In genomic region chr6:17292600-17293133, GRCh38 we compare ENCODE assay signal across 27 cellular contexts. TPM values are rescaled to one million over a fixed set of nuclear protein-coding genes. Genes with fewer than 3 reads are reported as not detected.
"Had no signal": no experiment of that assay in that cellular context is flagged by ENCODE, and none has a peak within 500 bp of the region (broad histone marks: within the 10 kb centered on the region; RNA-seq: fewer than 3 reads in every experiment).

No MANE protein-coding gene starts in this region.

- ATAC-seq: gastroesophageal sphincter; left lung; mucosa of descending colon; stimulated activated naive CD8-positive, alpha-beta T cell treated with anti-CD3 and anti-CD28 coated beads, Interleukin-15, Interleukin-2, amounts not matched to agents 100 U/mL and 50 U/mL, for 24 hours; T-helper 17 cell had no signal

- DNase-seq: activated CD4-positive, alpha-beta memory T cell treated with anti-CD3 and anti-CD28 coated beads for 36 hours; activated CD4-positive, alpha-beta T cell treated with anti-CD3 and anti-CD28 coated beads, Interleukin-2, amount 10 ng/mL, durations not matched to agents 24 days and 14 days; activated CD4-positive, CD25-positive, alpha-beta regulatory T cell treated with anti-CD3 and anti-CD28 coated beads, Interleukin-2, amount 50 U/mL, for 72 hours; activated CD8-positive, alpha-beta memory T cell treated with anti-CD3 and anti-CD28 coated beads, Interleukin-2, amount 50 U/mL, for 4 hours; activated gamma-delta T cell; activated naive CD4-positive, alpha-beta T cell treated with anti-CD3 and anti-CD28 coated beads, Interleukin-2, amount 10 ng/mL, durations not matched to agents 7 days and 5 days; activated naive CD8-positive, alpha-beta T cell treated with anti-CD3 and anti-CD28 coated beads, Interleukin-2, amount 10 ng/mL, durations not matched to agents 7 days and 5 days; activated T-cell treated with anti-CD3 and anti-CD28 coated beads, Interleukin-2, amount 50 U/mL, for 1 hour; brain microvascular endothelial cell; central memory CD4-positive, alpha-beta T cell; esophagus squamous epithelium; kidney glomerular epithelial cell; left lung; mucosa of descending colon; stimulated activated CD4-positive, alpha-beta T cell treated with anti-CD3 and anti-CD28 coated beads, Interleukin-2, amount 100 ng/mL, for 48 hours; stimulated activated naive CD8-positive, alpha-beta T cell treated with anti-CD3 and anti-CD28 coated beads, Interleukin-15, Interleukin-2, amounts not matched to agents 100 U/mL and 50 U/mL, for 24 hours; T-helper 17 cell; T1000; testis; transverse colon; WERI-Rb-1 had no signal

- H3K27me3 Mint-ChIP-seq: activated naive CD4-positive, alpha-beta T cell treated with anti-CD3 and anti-CD28 coated beads, Interleukin-2, amount 10 ng/mL, durations not matched to agents 7 days and 5 days had no signal

- H3K36me3 ChIP-seq: brain microvascular endothelial cell, esophagus squamous epithelium, left lung, neutrophil, transverse colon, WERI-Rb-1 had no signal

- H3K27ac ChIP-seq: brain microvascular endothelial cell, esophagus squamous epithelium, left lung, neutrophil, testis, transverse colon, WERI-Rb-1 had no signal

- FAIRE-seq: astrocyte had no signal

- H3K27ac Mint-ChIP-seq: activated CD4-positive, alpha-beta memory T cell treated with anti-CD3 and anti-CD28 coated beads for 36 hours; activated CD4-positive, alpha-beta T cell treated with anti-CD3 and anti-CD28 coated beads, Interleukin-2, amount 10 ng/mL, durations not matched to agents 24 days and 14 days; activated naive CD4-positive, alpha-beta T cell treated with anti-CD3 and anti-CD28 coated beads, Interleukin-2, amount 10 ng/mL, durations not matched to agents 7 days and 5 days; activated naive CD8-positive, alpha-beta T cell treated with anti-CD3 and anti-CD28 coated beads, Interleukin-2, amount 10 ng/mL, durations not matched to agents 7 days and 5 days; activated T-helper 1 cell treated with anti-CD3 and anti-CD28 coated beads, Interleukin-12 subunit alpha, Interleukin-12 subunit beta, Interleukin-2, Interleukin-4 antibody, amounts not matched to agents 30 ng/mL and 10 ng/mL and 1 ng/mL, durations not matched to agents 14 hours and 24 hours and 36 hours; T-helper 17 cell had no signal

- H3K4me1 Mint-ChIP-seq: activated CD4-positive, alpha-beta T cell treated with anti-CD3 and anti-CD28 coated beads, Interleukin-2, amount 10 ng/mL, durations not matched to agents 24 days and 14 days; activated naive CD4-positive, alpha-beta T cell treated with anti-CD3 and anti-CD28 coated beads, Interleukin-2, amount 10 ng/mL, durations not matched to agents 7 days and 5 days; activated naive CD8-positive, alpha-beta T cell treated with anti-CD3 and anti-CD28 coated beads, Interleukin-2, amount 10 ng/mL, durations not matched to agents 7 days and 5 days; T-helper 17 cell had no signal

- H3K9me3 ChIP-seq: esophagus squamous epithelium, gastroesophageal sphincter, left lung, mucosa of descending colon, neutrophil, testis, transverse colon had no signal

- H3K4me3 ChIP-seq: esophagus squamous epithelium, gastroesophageal sphincter, left lung, mucosa of descending colon, testis, transverse colon had no signal

- H3K9me3 Mint-ChIP-seq: activated CD4-positive, alpha-beta memory T cell treated with anti-CD3 and anti-CD28 coated beads for 36 hours; activated CD4-positive, alpha-beta T cell treated with anti-CD3 and anti-CD28 coated beads, Interleukin-2, amount 10 ng/mL, durations not matched to agents 24 days and 14 days; activated naive CD4-positive, alpha-beta T cell treated with anti-CD3 and anti-CD28 coated beads, Interleukin-2, amount 10 ng/mL, durations not matched to agents 7 days and 5 days; activated naive CD8-positive, alpha-beta T cell treated with anti-CD3 and anti-CD28 coated beads, Interleukin-2, amount 10 ng/mL, durations not matched to agents 7 days and 5 days; activated T-helper 1 cell treated with anti-CD3 and anti-CD28 coated beads, Interleukin-12 subunit alpha, Interleukin-12 subunit beta, Interleukin-2, Interleukin-4 antibody, amounts not matched to agents 30 ng/mL and 10 ng/mL and 1 ng/mL, durations not matched to agents 14 hours and 24 hours and 36 hours; nephron had no signal

- H3K36me3 Mint-ChIP-seq: activated CD4-positive, alpha-beta memory T cell treated with anti-CD3 and anti-CD28 coated beads for 36 hours; activated naive CD4-positive, alpha-beta T cell treated with anti-CD3 and anti-CD28 coated beads, Interleukin-2, amount 10 ng/mL, durations not matched to agents 7 days and 5 days; activated naive CD8-positive, alpha-beta T cell treated with anti-CD3 and anti-CD28 coated beads, Interleukin-2, amount 10 ng/mL, durations not matched to agents 7 days and 5 days had no signal

- H3K4me3 Mint-ChIP-seq: activated CD4-positive, alpha-beta memory T cell treated with anti-CD3 and anti-CD28 coated beads for 36 hours; activated CD4-positive, alpha-beta T cell treated with anti-CD3 and anti-CD28 coated beads, Interleukin-2, amount 10 ng/mL, durations not matched to agents 24 days and 14 days; activated naive CD4-positive, alpha-beta T cell treated with anti-CD3 and anti-CD28 coated beads, Interleukin-2, amount 10 ng/mL, durations not matched to agents 7 days and 5 days; activated naive CD8-positive, alpha-beta T cell treated with anti-CD3 and anti-CD28 coated beads, Interleukin-2, amount 10 ng/mL, durations not matched to agents 7 days and 5 days; activated T-helper 1 cell treated with anti-CD3 and anti-CD28 coated beads, Interleukin-12 subunit alpha, Interleukin-12 subunit beta, Interleukin-2, Interleukin-4 antibody, amounts not matched to agents 30 ng/mL and 10 ng/mL and 1 ng/mL, durations not matched to agents 14 hours and 24 hours and 36 hours; T-helper 17 cell had no signal

- H3K27me3 ChIP-seq: brain microvascular endothelial cell, gastroesophageal sphincter, testis, transverse colon had no signal

- H3K4me1 ChIP-seq: esophagus squamous epithelium, left lung, testis had no signal

RNA-seq across cellular contexts. Expression of gene RBM24, which starts 11.5 kb away (rescaled TPM):
- total RNA-seq: activated CD4-positive, alpha-beta memory T cell treated with anti-CD3 and anti-CD28 coated beads for 36 hours; activated CD4-positive, alpha-beta T cell treated with anti-CD3 and anti-CD28 coated beads, Interleukin-2, amount 10 ng/mL, durations not matched to agents 24 days and 14 days; activated CD8-positive, alpha-beta memory T cell treated with anti-CD3 and anti-CD28 coated beads for 36 hours; activated naive CD8-positive, alpha-beta T cell treated with anti-CD3 and anti-CD28 coated beads, Interleukin-2, amount 10 ng/mL, durations not matched to agents 7 days and 5 days; activated T-helper 1 cell treated with anti-CD3 and anti-CD28 coated beads, Interleukin-12 subunit alpha, Interleukin-12 subunit beta, Interleukin-2, Interleukin-4 antibody, amounts not matched to agents 30 ng/mL and 10 ng/mL and 1 ng/mL, durations not matched to agents 14 hours and 24 hours and 36 hours had no signal
